In the genomic region with DNA sequence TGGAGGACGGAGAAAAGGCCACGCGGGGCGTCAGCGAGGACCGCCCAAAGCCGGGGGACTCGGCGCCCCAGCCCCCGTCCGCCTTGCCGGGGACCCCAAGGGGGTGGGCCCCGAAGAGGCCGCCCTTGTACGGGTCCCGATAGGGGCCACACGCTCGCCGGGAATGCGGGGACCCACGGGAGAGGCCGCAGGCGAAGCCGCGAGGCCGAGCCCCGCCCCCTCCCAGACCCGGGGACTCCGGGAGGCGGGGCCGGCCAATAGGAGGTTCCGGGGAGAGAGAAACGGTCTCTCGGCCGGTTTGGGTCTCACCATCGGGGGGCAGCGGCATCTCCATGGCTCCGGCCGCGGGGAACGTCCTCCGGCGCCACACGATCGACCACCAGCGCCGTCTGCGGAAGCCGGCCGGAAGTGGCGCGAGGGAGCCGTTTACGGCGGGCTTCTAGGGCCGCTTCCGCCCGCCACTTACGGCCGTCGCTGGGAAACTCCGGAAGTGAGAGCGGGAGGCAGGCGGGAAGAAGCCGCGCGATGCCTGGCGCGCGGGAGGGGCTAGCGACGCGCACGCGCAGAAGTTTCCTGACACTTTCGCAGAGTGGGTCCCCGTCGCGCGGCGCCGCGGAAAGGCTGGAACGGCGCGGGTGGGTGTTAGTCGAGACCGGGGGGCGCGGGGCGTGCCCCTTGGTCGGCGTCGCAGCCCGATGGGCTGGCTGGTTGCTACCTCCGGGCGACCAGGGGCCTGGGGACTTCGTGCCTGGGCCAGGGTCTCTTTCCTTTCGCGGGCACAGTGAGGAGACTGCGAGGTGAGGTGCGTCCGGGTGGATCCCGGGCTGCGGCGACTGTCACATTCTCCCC, we compare ENCODE assay signal across 8 cellular contexts. TPM values are rescaled to one million over a fixed set of nuclear protein-coding genes. Genes with fewer than 3 reads are reported as not detected.
DNase-seq lines count a peak whose midpoint lies in the region; ATAC-seq and TF ChIP-seq lines count a peak whose summit lies in the region.

Gene CHERP, minus strand, starts transcription at position 393 of the 849 bp plus-strand sequence. Its CDS starts 59 bp downstream, at position 334.

- H3K9me3 ChIP-seq in BLaER1, result no peaks in the 10 kb centered on the region
- H3K9me3 ChIP-seq in colonic mucosa, result no peaks in the 10 kb centered on the region

- H3K36me3 Mint-ChIP-seq in activated CD4-positive, alpha-beta T cell treated with anti-CD3 and anti-CD28 coated beads, Interleukin-2, amount 10 ng/mL, durations not matched to agents 24 days and 14 days (ENCODE audit: low read depth), result peaks cover 50% of the 10 kb centered on the region

- peaks cover 60% of the 10 kb centered on the region for H3K4me1 ChIP-seq in BLaER1
- H3K4me1 ChIP-seq in colonic mucosa, result peaks cover 22% of the 10 kb centered on the region

- H3K27ac ChIP-seq in BLaER1, result peak within 1 kb of the TSS; percentile 92
- H3K27ac ChIP-seq in colonic mucosa, result peak within 1 kb of the TSS; percentile 87

- no peaks in the 10 kb centered on the region for H3K27me3 ChIP-seq in BLaER1
- no peaks in the 10 kb centered on the region for H3K27me3 ChIP-seq in colonic mucosa

- H3K4me3 Mint-ChIP-seq in activated CD4-positive, alpha-beta T cell treated with anti-CD3 and anti-CD28 coated beads, Interleukin-2, amount 10 ng/mL, durations not matched to agents 24 days and 14 days, result peak within 1 kb of the TSS; percentile 91

- peak; percentile 69 for DNase-seq in NCI-H526 treated with DMSO at 0.1 percent for 48 hours (lab: John Stamatoyannopoulos, UW)
- peak; percentile 99 for DNase-seq in activated CD4-positive, alpha-beta T cell treated with anti-CD3 and anti-CD28 coated beads, Interleukin-2, amount 10 ng/mL, durations not matched to agents 24 days and 14 days
- peak; percentile 94 for DNase-seq in colonic mucosa
- peak; percentile 92 to 96 for DNase-seq in left colon
- peak; percentile 91 to 93 for DNase-seq in stimulated activated CD4-positive, alpha-beta T cell treated with anti-CD3 and anti-CD28 coated beads, Interleukin-1b, Interleukin-23, amount 100 ng/mL, for 4 hours (ENCODE audit: low read depth in 2 of 2)

- no peaks in the 10 kb centered on the region for H3K27me3 Mint-ChIP-seq in activated CD4-positive, alpha-beta T cell treated with anti-CD3 and anti-CD28 coated beads, Interleukin-2, amount 10 ng/mL, durations not matched to agents 24 days and 14 days

- H3K9me3 Mint-ChIP-seq in activated CD4-positive, alpha-beta T cell treated with anti-CD3 and anti-CD28 coated beads, Interleukin-2, amount 10 ng/mL, durations not matched to agents 24 days and 14 days, result no peaks in the 10 kb centered on the region

- intact Hi-C loops in activated CD4-positive, alpha-beta T cell treated with anti-CD3 and anti-CD28 coated beads, Interleukin-2, amount 10 ng/mL, durations not matched to agents 24 days and 14 days (cut with micrococcal nuclease), result loop anchor here (1.0 to 2.0 kb wide), 5 partner anchors 24 to 86 kb away; partner anchors contain the start of genes C19orf44, CALR3, MED26 and SLC35E1
- intact Hi-C loops in colonic mucosa (cut with DNase I) (no loop called here), left colon (cut with DNase I, micrococcal nuclease) (no loop called here)

- peaks cover 35% of the 10 kb centered on the region for H3K36me3 ChIP-seq in BLaER1
- H3K36me3 ChIP-seq in colonic mucosa, result no peaks in the 10 kb centered on the region

- H3K9ac ChIP-seq in BLaER1 (peak within 1 kb of the TSS; percentile 97), colonic mucosa (ENCODE audit: low read depth in 2 of 2, low read length in 2 of 2) (peak within 1 kb of the TSS; percentile 86 to 89)

- TF ChIP-seq CTCF in colonic mucosa (IDR thresholded peaks at IDR 0.05), result no peak

- ATAC-seq in GM19328 (IDR thresholded peaks at IDR 0.05; ENCODE audit: unreplicated experiment) (peak; percentile 67), HG03469 (IDR thresholded peaks at IDR 0.05; ENCODE audit: unreplicated experiment) (peak; percentile 62), left colon (peak; percentile 96)

- H3K4me3 ChIP-seq in BLaER1 (peak within 1 kb of the TSS; percentile 89), colonic mucosa (peak within 1 kb of the TSS; percentile 100)

- H3K4me2 ChIP-seq in BLaER1, result peak within 1 kb of the TSS; percentile 93

- peaks cover 49% of the 10 kb centered on the region for H4K20me1 ChIP-seq in BLaER1

- peak within 1 kb of the TSS; percentile 90 for H3K27ac Mint-ChIP-seq in activated CD4-positive, alpha-beta T cell treated with anti-CD3 and anti-CD28 coated beads, Interleukin-2, amount 10 ng/mL, durations not matched to agents 24 days and 14 days

- H3K4me1 Mint-ChIP-seq in activated CD4-positive, alpha-beta T cell treated with anti-CD3 and anti-CD28 coated beads, Interleukin-2, amount 10 ng/mL, durations not matched to agents 24 days and 14 days, result peaks cover 38% of the 10 kb centered on the region

RNA-seq across cellular contexts. Expression of gene CHERP, which starts in this region (rescaled TPM):
- 88.6 and 89.8 TPM in 2 replicates for total RNA-seq in activated CD4-positive, alpha-beta T cell treated with anti-CD3 and anti-CD28 coated beads, Interleukin-2, amount 10 ng/mL, durations not matched to agents 24 days and 14 days
- total RNA-seq in colonic mucosa (10 to 100 TPM; 35.2 to 54.0 TPM), left colon (10 to 100 TPM; 32.1 to 41.5 TPM)

Comparison
In these comparisons a context has a peak if more than half of its experiments do, and no peak if none do; other contexts are left out.
1. Peak in every context shown above with its lines: DNase-seq, ATAC-seq, H3K4me3 ChIP-seq and H3K27ac ChIP-seq.